8 cellular contexts compared by ENCODE assay signal in the genomic region with DNA sequence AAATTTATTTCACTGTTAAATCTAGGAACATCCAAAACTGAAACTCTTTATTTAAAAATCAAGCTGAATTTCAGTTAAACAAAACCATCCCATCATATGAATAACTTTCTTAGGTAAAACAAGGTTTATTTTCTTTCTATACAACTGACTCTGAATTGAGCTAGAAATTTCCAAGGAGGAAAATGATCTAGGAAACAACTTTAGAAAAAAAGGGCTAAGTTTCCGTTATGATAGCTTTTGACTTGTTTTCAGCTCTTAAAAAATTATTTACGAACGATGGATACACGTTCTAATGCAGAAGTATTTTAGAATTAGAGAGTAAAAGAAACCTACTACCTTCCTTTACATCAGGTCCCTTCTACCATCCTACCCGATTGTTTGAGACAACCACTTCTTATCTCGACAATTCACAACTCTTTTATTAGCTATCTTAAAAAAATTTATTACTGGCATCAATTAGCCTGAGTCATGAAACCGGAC. TPM values are rescaled to one million over a fixed set of nuclear protein-coding genes. Genes with fewer than 3 reads are reported as not detected.
DNase-seq lines count a peak whose midpoint lies in the region; ATAC-seq and TF ChIP-seq lines count a peak whose summit lies in the region.

No MANE protein-coding gene starts in this region.

- H3K9me3 Mint-ChIP-seq in T-cell: no peaks in the 10 kb centered on the region

- H3K4me1 Mint-ChIP-seq in T-cell: peaks cover 10 to 21% (median 13%) of the 10 kb centered on the region in 3 donors

- no peaks in the 10 kb centered on the region for H3K36me3 Mint-ChIP-seq in T-cell

- H3K4me3 ChIP-seq in GM12865 (ENCODE audit: low read depth, low read length) (peak overlapping the region; percentile 95), fibroblast of pulmonary artery (replicated peaks; ENCODE audit: low read depth, low read length) (peak overlapping the region; percentile 76), retinal pigment epithelial cell (ENCODE audit: low read length) (peak overlapping the region; percentile 82)

- POLR2A ChIA-PET in T-cell (lab: Charles Lee): interaction anchor here (0.5 to 0.9 kb wide), 3 partner anchors 44 to 303 kb away, joined by 3 to 7 read pairs (median 6); no protein-coding TSS in a partner anchor

- peak overlapping the region; percentile 80 to 86 (median 81) for H3K4me3 Mint-ChIP-seq in T-cell

- DNase-seq in GM12865 (ENCODE audit: low read depth) (no peak), T-cell (no peak), fibroblast of pulmonary artery (ENCODE audit: low read depth) (no peak), retinal pigment epithelial cell (ENCODE audit: low read depth) (no peak), NOMO-1 treated with DMSO at 0.1 percent for 48 hours (lab: John Stamatoyannopoulos, UW; ENCODE audit: unreplicated experiment) (no peak)

- no peak for TF ChIP-seq CTCF in GM12865 (IDR thresholded peaks at IDR 0.05; ENCODE audit: insufficient read depth, low read depth, low read length, missing control alignments)
- TF ChIP-seq CTCF in fibroblast of pulmonary artery (IDR thresholded peaks at IDR 0.05; ENCODE audit: low read length, missing control alignments): no peak
- no peak for TF ChIP-seq CTCF in retinal pigment epithelial cell (conservative IDR thresholded peaks at IDR 0.05; ENCODE audit: low read depth, low read length)

- ATAC-seq in T-cell (replicated peaks in 1 of 4) (no peak), HG03196 (IDR thresholded peaks at IDR 0.05; ENCODE audit: unreplicated experiment) (no peak), GM18511 (IDR thresholded peaks at IDR 0.05; ENCODE audit: unreplicated experiment) (no peak), HG03139 (IDR thresholded peaks at IDR 0.05; ENCODE audit: unreplicated experiment) (no peak)

- CTCF ChIA-PET in T-cell (lab: Charles Lee): interaction anchor here (0.5 to 2.0 kb wide), 12 partner anchors 10 to 1340 kb away, joined by 3 to 12 read pairs (median 4); no protein-coding TSS in a partner anchor

- peaks cover 0 to 22% of the 10 kb centered on the region in 2 donors for H3K27me3 Mint-ChIP-seq in T-cell

- peak overlapping the region; percentile 52 to 67 for H3K27ac Mint-ChIP-seq in T-cell

RNA-seq across cellular contexts. Expression of gene IGF1R, which starts 1.8 kb away (rescaled TPM):
- total RNA-seq in T-cell: 10 to 100 TPM; 40.3 to 97.2 (median 79.4) TPM
